Comparison of ENCODE assay signal across 1 cellular context in genomic region chr19:47863514-47863936, GRCh38.
TF ChIP-seq lines count a peak whose summit lies in the region.

No MANE protein-coding gene starts in this region.

TF ChIP-seq in K562, 482 proteins besides CTCF, POLR2A, EP300 and RAD21 (continues in another document):
- peak; percentile 32 for TF ChIP-seq HCFC1 (IDR thresholded peaks at IDR 0.05; ENCODE audit: low read depth, low read length)
- TF ChIP-seq CREM (IDR thresholded peaks at IDR 0.05; ENCODE audit: low read depth): peak; percentile 30; the same call in 1 of the 2 replicates
- peak; percentile 45; the same call in 1 of the 2 replicates for TF ChIP-seq JUND (IDR thresholded peaks at IDR 0.05; ENCODE audit: borderline replicate concordance, low read depth, low read length)
- no peak; the same call in 2 of the 3 replicates for TF ChIP-seq JUND (tag; IDR thresholded peaks at IDR 0.05; ENCODE audit: borderline replicate concordance, low read depth, low read length)
- TF ChIP-seq, protein P1, sequence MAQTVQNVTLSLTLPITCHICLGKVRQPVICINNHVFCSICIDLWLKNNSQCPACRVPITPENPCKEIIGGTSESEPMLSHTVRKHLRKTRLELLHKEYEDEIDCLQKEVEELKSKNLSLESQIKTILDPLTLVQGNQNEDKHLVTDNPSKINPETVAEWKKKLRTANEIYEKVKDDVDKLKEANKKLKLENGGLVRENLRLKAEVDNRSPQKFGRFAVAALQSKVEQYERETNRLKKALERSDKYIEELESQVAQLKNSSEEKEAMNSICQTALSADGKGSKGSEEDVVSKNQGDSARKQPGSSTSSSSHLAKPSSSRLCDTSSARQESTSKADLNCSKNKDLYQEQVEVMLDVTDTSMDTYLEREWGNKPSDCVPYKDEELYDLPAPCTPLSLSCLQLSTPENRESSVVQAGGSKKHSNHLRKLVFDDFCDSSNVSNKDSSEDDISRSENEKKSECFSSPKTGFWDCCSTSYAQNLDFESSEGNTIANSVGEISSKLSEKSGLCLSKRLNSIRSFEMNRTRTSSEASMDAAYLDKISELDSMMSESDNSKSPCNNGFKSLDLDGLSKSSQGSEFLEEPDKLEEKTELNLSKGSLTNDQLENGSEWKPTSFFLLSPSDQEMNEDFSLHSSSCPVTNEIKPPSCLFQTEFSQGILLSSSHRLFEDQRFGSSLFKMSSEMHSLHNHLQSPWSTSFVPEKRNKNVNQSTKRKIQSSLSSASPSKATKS (CRISPR knock-in tag; IDR thresholded peaks at IDR 0.05): no peak
- TF ChIP-seq ZNF384 (IDR thresholded peaks at IDR 0.05; ENCODE audit: low read depth, low read length): 0 out of 2 replicates have a peak, but pooled peaks have one; percentile 52
- TF ChIP-seq ZFP36 (IDR thresholded peaks at IDR 0.05; ENCODE audit: low read depth, low read length, partially characterized antibody): no peak
- TF ChIP-seq MYNN (IDR thresholded peaks at IDR 0.05): no peak
- TF ChIP-seq MYNN (CRISPR knock-in tag; IDR thresholded peaks at IDR 0.05): no peak
- TF ChIP-seq YY1 (IDR thresholded peaks at IDR 0.05; ENCODE audit: borderline replicate concordance in 1 of 3, control insufficient read depth in 1 of 3, extremely low read depth in 1 of 3, insufficient read depth in 3 of 3, insufficient read length in 1 of 3, insufficient replicate concordance in 2 of 3, low read depth in 1 of 3, low read length in 2 of 3): peak in 1 of 3 experiments; percentile 36
- peak; percentile 10; the same call in 1 of the 2 replicates for TF ChIP-seq ARID1B (IDR thresholded peaks at IDR 0.05)
- TF ChIP-seq ZNF785 (CRISPR knock-in tag; IDR thresholded peaks at IDR 0.05): no peak
- TF ChIP-seq MCM7 (IDR thresholded peaks at IDR 0.05): no peak
- TF ChIP-seq HDGF (IDR thresholded peaks at IDR 0.05): no peak
- TF ChIP-seq SMC3 (conservative IDR thresholded peaks at IDR 0.05; ENCODE audit: insufficient read depth, low read depth, low read length): peak; percentile 83
- no peak for TF ChIP-seq LARP7 (IDR thresholded peaks at IDR 0.05)
- TF ChIP-seq VEZF1 (CRISPR knock-in tag; IDR thresholded peaks at IDR 0.05): peak; percentile 28; the same call in 1 of the 2 replicates
- no peak for TF ChIP-seq SMAD1 (IDR thresholded peaks at IDR 0.05; ENCODE audit: low read depth, low read length, partially characterized antibody)
- no peak for TF ChIP-seq BACH1 (tag; IDR thresholded peaks at IDR 0.05)
- TF ChIP-seq, protein P2, sequence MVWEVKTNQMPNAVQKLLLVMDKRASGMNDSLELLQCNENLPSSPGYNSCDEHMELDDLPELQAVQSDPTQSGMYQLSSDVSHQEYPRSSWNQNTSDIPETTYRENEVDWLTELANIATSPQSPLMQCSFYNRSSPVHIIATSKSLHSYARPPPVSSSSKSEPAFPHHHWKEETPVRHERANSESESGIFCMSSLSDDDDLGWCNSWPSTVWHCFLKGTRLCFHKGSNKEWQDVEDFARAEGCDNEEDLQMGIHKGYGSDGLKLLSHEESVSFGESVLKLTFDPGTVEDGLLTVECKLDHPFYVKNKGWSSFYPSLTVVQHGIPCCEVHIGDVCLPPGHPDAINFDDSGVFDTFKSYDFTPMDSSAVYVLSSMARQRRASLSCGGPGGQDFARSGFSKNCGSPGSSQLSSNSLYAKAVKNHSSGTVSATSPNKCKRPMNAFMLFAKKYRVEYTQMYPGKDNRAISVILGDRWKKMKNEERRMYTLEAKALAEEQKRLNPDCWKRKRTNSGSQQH (CRISPR knock-in tag; IDR thresholded peaks at IDR 0.05): no peak
- TF ChIP-seq KAT7 (CRISPR knock-in tag; IDR thresholded peaks at IDR 0.05; ENCODE audit: borderline replicate concordance): no peak
- no peak for TF ChIP-seq E4F1 (CRISPR knock-in tag; IDR thresholded peaks at IDR 0.05; ENCODE audit: borderline replicate concordance)
- peak; percentile 32; the same call in 1 of the 2 replicates for TF ChIP-seq ATF7 (IDR thresholded peaks at IDR 0.05)
- TF ChIP-seq, protein P3, sequence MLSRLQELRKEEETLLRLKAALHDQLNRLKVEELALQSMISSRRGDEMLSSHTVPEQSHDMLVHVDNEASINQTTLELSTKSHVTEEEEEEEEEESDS (CRISPR knock-in tag; IDR thresholded peaks at IDR 0.05): no peak
- TF ChIP-seq NCOA4 (IDR thresholded peaks at IDR 0.05; ENCODE audit: partially characterized antibody): no peak
- peak in 1 of 2 experiments; percentile 43; a peak in 1 of 4 replicates for TF ChIP-seq TBL1XR1 (IDR thresholded peaks at IDR 0.05; ENCODE audit: low read length in 2 of 2)
- TF ChIP-seq MYC (IDR thresholded peaks at IDR 0.05; ENCODE audit: low read depth, low read length): 0 out of 2 replicates have a peak, but pooled peaks have one; percentile 52
- no peak for TF ChIP-seq MYC (CRISPR knock-in tag; IDR thresholded peaks at IDR 0.05; ENCODE audit: borderline replicate concordance, low read depth)
- peak; percentile 42; the same call in 1 of the 2 replicates for TF ChIP-seq BHLHE40 (IDR thresholded peaks at IDR 0.05; ENCODE audit: low read length)
- no peak for TF ChIP-seq IRF2 (CRISPR knock-in tag; IDR thresholded peaks at IDR 0.05)
- TF ChIP-seq, protein P4, sequence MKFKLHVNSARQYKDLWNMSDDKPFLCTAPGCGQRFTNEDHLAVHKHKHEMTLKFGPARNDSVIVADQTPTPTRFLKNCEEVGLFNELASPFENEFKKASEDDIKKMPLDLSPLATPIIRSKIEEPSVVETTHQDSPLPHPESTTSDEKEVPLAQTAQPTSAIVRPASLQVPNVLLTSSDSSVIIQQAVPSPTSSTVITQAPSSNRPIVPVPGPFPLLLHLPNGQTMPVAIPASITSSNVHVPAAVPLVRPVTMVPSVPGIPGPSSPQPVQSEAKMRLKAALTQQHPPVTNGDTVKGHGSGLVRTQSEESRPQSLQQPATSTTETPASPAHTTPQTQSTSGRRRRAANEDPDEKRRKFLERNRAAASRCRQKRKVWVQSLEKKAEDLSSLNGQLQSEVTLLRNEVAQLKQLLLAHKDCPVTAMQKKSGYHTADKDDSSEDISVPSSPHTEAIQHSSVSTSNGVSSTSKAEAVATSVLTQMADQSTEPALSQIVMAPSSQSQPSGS (CRISPR knock-in tag; IDR thresholded peaks at IDR 0.05): no peak
- TF ChIP-seq KLF16 (IDR thresholded peaks at IDR 0.05): 0 out of 2 replicates have a peak, but pooled peaks have one; percentile 39
- 0 out of 2 replicates have a peak, but pooled peaks have one; percentile 47 for TF ChIP-seq PHF21A (IDR thresholded peaks at IDR 0.05; ENCODE audit: borderline replicate concordance, low read depth)
- TF ChIP-seq ZFP91 (CRISPR knock-in tag; IDR thresholded peaks at IDR 0.05): no peak
- TF ChIP-seq, protein P5, sequence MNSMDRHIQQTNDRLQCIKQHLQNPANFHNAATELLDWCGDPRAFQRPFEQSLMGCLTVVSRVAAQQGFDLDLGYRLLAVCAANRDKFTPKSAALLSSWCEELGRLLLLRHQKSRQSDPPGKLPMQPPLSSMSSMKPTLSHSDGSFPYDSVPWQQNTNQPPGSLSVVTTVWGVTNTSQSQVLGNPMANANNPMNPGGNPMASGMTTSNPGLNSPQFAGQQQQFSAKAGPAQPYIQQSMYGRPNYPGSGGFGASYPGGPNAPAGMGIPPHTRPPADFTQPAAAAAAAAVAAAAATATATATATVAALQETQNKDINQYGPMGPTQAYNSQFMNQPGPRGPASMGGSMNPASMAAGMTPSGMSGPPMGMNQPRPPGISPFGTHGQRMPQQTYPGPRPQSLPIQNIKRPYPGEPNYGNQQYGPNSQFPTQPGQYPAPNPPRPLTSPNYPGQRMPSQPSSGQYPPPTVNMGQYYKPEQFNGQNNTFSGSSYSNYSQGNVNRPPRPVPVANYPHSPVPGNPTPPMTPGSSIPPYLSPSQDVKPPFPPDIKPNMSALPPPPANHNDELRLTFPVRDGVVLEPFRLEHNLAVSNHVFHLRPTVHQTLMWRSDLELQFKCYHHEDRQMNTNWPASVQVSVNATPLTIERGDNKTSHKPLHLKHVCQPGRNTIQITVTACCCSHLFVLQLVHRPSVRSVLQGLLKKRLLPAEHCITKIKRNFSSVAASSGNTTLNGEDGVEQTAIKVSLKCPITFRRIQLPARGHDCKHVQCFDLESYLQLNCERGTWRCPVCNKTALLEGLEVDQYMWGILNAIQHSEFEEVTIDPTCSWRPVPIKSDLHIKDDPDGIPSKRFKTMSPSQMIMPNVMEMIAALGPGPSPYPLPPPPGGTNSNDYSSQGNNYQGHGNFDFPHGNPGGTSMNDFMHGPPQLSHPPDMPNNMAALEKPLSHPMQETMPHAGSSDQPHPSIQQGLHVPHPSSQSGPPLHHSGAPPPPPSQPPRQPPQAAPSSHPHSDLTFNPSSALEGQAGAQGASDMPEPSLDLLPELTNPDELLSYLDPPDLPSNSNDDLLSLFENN (IDR thresholded peaks at IDR 0.05; ENCODE audit: low read depth in 2 of 2, low read length in 2 of 2): 0 out of 4 replicates have a peak, but pooled peaks of 1 of the 2 experiments have one; percentile 28
- TF ChIP-seq ZNF79 (CRISPR knock-in tag; IDR thresholded peaks at IDR 0.05; ENCODE audit: low read depth): no peak
- TF ChIP-seq CBX2 (IDR thresholded peaks at IDR 0.05; ENCODE audit: insufficient read depth, low read length, poor library complexity, severe bottlenecking): no peak
- peak; percentile 26 to 77; a peak in 2 of 4 replicates for TF ChIP-seq MAZ (CRISPR knock-in tag; conservative IDR thresholded peaks at IDR 0.05 in 1 of 2, IDR thresholded peaks at IDR 0.05 in 1 of 2)
- TF ChIP-seq FUS (optimal IDR thresholded peaks at IDR 0.05; ENCODE audit: low read depth, low read length): no peak
- no peak for TF ChIP-seq GTF2F1 (IDR thresholded peaks at IDR 0.05; ENCODE audit: low read depth, low read length)
- TF ChIP-seq SOX6 (IDR thresholded peaks at IDR 0.05): peak; percentile 41; the same call in 1 of the 2 replicates
- no peak for TF ChIP-seq EHMT2 (IDR thresholded peaks at IDR 0.05)
- no peak for TF ChIP-seq ZSCAN32 (CRISPR knock-in tag; IDR thresholded peaks at IDR 0.05)
- no peak for TF ChIP-seq SNRNP70 (optimal IDR thresholded peaks at IDR 0.05; ENCODE audit: low read depth, low read length)
- no peak for TF ChIP-seq TFE3 (CRISPR knock-in tag; IDR thresholded peaks at IDR 0.05)
- TF ChIP-seq ZNF740 (CRISPR knock-in tag; IDR thresholded peaks at IDR 0.05): no peak
- TF ChIP-seq ZNF740 (tag; IDR thresholded peaks at IDR 0.05): no peak
- no peak for TF ChIP-seq WHSC1 (IDR thresholded peaks at IDR 0.05; ENCODE audit: low read length)
- no peak for TF ChIP-seq ZNF24 (IDR thresholded peaks at IDR 0.05)
- TF ChIP-seq SAP30 (IDR thresholded peaks at IDR 0.05; ENCODE audit: borderline replicate concordance, insufficient read depth, low read depth, low read length, poor library complexity, severe bottlenecking): no peak
- TF ChIP-seq MTA3 (IDR thresholded peaks at IDR 0.05; ENCODE audit: borderline replicate concordance): no peak
- no peak for TF ChIP-seq MCM2 (IDR thresholded peaks at IDR 0.05; ENCODE audit: low read depth)
- TF ChIP-seq CBX1 (IDR thresholded peaks at IDR 0.05; ENCODE audit: low read depth): no peak
